ENCODE assay signal across 1 cellular context in the genomic region with DNA sequence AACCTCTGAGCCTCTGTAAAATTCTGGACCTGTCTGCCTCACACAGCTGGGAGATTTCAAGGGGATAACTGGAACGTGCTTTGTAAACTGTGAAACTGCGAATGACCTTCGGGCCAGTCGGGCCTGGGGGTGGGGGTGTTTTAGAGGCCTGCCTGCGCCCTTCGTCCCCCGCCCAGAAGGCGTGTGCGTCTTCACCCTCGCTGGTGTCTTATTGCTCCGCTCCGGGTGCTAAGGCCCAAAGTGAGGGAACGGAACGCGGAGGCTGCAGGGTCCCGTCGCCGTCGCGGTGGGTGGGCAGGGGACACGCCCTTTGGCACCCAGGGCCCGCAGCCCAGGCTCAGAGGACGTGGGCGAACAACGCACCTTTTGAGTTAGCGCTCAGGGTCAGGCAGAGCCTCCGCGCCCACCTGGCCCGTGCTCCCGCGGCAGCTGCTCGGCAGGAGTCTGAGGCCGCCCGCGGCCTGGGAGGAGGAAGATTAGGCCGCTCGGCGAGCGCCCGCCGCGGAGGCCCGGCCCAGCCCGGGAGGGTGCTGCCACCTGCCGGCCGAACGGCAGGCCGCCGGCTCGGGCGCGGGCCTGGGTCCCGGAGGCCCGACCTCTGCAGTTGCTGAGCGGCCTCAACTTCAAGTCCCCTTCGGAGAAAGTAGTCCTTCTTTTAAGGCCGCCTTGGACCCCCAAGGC.
TF ChIP-seq lines count a peak whose summit lies in the region.

No MANE protein-coding gene starts in this region.

TF ChIP-seq in HepG2, 621 proteins besides CTCF, POLR2A, EP300 and RAD21 (continued from another document and continues in another):
- 0 out of 2 replicates have a peak, but pooled peaks have one; percentile 53 for TF ChIP-seq SP2 (CRISPR knock-in tag; IDR thresholded peaks at IDR 0.05)
- TF ChIP-seq HNF4A (CRISPR knock-in tag; IDR thresholded peaks at IDR 0.05), result peak; percentile 73
- TF ChIP-seq, protein P1, sequence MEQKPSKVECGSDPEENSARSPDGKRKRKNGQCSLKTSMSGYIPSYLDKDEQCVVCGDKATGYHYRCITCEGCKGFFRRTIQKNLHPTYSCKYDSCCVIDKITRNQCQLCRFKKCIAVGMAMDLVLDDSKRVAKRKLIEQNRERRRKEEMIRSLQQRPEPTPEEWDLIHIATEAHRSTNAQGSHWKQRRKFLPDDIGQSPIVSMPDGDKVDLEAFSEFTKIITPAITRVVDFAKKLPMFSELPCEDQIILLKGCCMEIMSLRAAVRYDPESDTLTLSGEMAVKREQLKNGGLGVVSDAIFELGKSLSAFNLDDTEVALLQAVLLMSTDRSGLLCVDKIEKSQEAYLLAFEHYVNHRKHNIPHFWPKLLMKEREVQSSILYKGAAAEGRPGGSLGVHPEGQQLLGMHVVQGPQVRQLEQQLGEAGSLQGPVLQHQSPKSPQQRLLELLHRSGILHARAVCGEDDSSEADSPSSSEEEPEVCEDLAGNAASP (CRISPR knock-in tag; IDR thresholded peaks at IDR 0.05; ENCODE audit: borderline replicate concordance), result peak; percentile 43; the same call in 1 of the 2 replicates
- 0 out of 2 replicates have a peak, but pooled peaks have one; percentile 79 for TF ChIP-seq ZSCAN29 (CRISPR knock-in tag; conservative IDR thresholded peaks at IDR 0.05)
- TF ChIP-seq CENPT (CRISPR knock-in tag; IDR thresholded peaks at IDR 0.05; ENCODE audit: low read depth), result no peak
- no peak for TF ChIP-seq ZNF773 (CRISPR knock-in tag; IDR thresholded peaks at IDR 0.05; ENCODE audit: borderline replicate concordance)
- TF ChIP-seq, protein P2, sequence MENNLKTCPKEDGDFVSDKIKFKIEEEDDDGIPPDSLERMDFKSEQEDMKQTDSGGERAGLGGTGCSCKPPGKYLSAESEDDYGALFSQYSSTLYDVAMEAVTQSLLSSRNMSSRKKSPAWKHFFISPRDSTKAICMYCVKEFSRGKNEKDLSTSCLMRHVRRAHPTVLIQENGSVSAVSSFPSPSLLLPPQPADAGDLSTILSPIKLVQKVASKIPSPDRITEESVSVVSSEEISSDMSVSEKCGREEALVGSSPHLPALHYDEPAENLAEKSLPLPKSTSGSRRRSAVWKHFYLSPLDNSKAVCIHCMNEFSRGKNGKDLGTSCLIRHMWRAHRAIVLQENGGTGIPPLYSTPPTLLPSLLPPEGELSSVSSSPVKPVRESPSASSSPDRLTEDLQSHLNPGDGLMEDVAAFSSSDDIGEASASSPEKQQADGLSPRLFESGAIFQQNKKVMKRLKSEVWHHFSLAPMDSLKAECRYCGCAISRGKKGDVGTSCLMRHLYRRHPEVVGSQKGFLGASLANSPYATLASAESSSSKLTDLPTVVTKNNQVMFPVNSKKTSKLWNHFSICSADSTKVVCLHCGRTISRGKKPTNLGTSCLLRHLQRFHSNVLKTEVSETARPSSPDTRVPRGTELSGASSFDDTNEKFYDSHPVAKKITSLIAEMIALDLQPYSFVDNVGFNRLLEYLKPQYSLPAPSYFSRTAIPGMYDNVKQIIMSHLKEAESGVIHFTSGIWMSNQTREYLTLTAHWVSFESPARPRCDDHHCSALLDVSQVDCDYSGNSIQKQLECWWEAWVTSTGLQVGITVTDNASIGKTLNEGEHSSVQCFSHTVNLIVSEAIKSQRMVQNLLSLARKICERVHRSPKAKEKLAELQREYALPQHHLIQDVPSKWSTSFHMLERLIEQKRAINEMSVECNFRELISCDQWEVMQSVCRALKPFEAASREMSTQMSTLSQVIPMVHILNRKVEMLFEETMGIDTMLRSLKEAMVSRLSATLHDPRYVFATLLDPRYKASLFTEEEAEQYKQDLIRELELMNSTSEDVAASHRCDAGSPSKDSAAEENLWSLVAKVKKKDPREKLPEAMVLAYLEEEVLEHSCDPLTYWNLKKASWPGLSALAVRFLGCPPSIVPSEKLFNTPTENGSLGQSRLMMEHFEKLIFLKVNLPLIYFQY (CRISPR knock-in tag; IDR thresholded peaks at IDR 0.05; ENCODE audit: borderline replicate concordance), result peak; percentile 88; the same call in 1 of the 2 replicates
- TF ChIP-seq BORCS8-MEF2B (CRISPR knock-in tag; IDR thresholded peaks at IDR 0.05), result peak; percentile 85
- TF ChIP-seq GPN1 (CRISPR knock-in tag; IDR thresholded peaks at IDR 0.05; ENCODE audit: borderline replicate concordance), result no peak
- TF ChIP-seq ZNF484 (CRISPR knock-in tag; IDR thresholded peaks at IDR 0.05; ENCODE audit: borderline replicate concordance, low read depth), result no peak
- peak; percentile 83 for TF ChIP-seq ZNF296 (CRISPR knock-in tag; conservative IDR thresholded peaks at IDR 0.05)
- TF ChIP-seq THAP11 (CRISPR knock-in tag; IDR thresholded peaks at IDR 0.05), result peak; percentile 42; the same call in 1 of the 2 replicates
- TF ChIP-seq, protein P3, sequence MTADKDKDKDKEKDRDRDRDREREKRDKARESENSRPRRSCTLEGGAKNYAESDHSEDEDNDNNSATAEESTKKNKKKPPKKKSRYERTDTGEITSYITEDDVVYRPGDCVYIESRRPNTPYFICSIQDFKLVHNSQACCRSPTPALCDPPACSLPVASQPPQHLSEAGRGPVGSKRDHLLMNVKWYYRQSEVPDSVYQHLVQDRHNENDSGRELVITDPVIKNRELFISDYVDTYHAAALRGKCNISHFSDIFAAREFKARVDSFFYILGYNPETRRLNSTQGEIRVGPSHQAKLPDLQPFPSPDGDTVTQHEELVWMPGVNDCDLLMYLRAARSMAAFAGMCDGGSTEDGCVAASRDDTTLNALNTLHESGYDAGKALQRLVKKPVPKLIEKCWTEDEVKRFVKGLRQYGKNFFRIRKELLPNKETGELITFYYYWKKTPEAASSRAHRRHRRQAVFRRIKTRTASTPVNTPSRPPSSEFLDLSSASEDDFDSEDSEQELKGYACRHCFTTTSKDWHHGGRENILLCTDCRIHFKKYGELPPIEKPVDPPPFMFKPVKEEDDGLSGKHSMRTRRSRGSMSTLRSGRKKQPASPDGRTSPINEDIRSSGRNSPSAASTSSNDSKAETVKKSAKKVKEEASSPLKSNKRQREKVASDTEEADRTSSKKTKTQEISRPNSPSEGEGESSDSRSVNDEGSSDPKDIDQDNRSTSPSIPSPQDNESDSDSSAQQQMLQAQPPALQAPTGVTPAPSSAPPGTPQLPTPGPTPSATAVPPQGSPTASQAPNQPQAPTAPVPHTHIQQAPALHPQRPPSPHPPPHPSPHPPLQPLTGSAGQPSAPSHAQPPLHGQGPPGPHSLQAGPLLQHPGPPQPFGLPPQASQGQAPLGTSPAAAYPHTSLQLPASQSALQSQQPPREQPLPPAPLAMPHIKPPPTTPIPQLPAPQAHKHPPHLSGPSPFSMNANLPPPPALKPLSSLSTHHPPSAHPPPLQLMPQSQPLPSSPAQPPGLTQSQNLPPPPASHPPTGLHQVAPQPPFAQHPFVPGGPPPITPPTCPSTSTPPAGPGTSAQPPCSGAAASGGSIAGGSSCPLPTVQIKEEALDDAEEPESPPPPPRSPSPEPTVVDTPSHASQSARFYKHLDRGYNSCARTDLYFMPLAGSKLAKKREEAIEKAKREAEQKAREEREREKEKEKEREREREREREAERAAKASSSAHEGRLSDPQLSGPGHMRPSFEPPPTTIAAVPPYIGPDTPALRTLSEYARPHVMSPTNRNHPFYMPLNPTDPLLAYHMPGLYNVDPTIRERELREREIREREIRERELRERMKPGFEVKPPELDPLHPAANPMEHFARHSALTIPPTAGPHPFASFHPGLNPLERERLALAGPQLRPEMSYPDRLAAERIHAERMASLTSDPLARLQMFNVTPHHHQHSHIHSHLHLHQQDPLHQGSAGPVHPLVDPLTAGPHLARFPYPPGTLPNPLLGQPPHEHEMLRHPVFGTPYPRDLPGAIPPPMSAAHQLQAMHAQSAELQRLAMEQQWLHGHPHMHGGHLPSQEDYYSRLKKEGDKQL (CRISPR knock-in tag; IDR thresholded peaks at IDR 0.05; ENCODE audit: low read depth), result 0 out of 2 replicates have a peak, but pooled peaks have one; percentile 38
- peak; percentile 71; the same call in 1 of the 2 replicates for TF ChIP-seq KMT2B (CRISPR knock-in tag; IDR thresholded peaks at IDR 0.05)
- TF ChIP-seq, protein P4, sequence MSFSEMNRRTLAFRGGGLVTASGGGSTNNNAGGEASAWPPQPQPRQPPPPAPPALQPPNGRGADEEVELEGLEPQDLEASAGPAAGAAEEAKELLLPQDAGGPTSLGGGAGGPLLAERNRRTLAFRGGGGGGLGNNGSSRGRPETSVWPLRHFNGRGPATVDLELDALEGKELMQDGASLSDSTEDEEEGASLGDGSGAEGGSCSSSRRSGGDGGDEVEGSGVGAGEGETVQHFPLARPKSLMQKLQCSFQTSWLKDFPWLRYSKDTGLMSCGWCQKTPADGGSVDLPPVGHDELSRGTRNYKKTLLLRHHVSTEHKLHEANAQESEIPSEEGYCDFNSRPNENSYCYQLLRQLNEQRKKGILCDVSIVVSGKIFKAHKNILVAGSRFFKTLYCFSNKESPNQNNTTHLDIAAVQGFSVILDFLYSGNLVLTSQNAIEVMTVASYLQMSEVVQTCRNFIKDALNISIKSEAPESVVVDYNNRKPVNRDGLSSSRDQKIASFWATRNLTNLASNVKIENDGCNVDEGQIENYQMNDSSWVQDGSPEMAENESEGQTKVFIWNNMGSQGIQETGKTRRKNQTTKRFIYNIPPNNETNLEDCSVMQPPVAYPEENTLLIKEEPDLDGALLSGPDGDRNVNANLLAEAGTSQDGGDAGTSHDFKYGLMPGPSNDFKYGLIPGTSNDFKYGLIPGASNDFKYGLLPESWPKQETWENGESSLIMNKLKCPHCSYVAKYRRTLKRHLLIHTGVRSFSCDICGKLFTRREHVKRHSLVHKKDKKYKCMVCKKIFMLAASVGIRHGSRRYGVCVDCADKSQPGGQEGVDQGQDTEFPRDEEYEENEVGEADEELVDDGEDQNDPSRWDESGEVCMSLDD (CRISPR knock-in tag; IDR thresholded peaks at IDR 0.05; ENCODE audit: borderline replicate concordance), result peak; percentile 79; the same call in 1 of the 2 replicates
- no peak for TF ChIP-seq SOX13 (IDR thresholded peaks at IDR 0.05)
- TF ChIP-seq SOX13 (CRISPR knock-in tag; conservative IDR thresholded peaks at IDR 0.05 in 1 of 2, IDR thresholded peaks at IDR 0.05 in 1 of 2), result peak in 1 of 2 experiments; percentile 41; a peak in 1 of 4 replicates
- peak; percentile 82; the same call in 1 of the 2 replicates for TF ChIP-seq ZBTB7A (CRISPR knock-in tag; IDR thresholded peaks at IDR 0.05)
- TF ChIP-seq, protein P5, sequence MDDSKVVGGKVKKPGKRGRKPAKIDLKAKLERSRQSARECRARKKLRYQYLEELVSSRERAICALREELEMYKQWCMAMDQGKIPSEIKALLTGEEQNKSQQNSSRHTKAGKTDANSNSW (CRISPR knock-in tag; IDR thresholded peaks at IDR 0.05; ENCODE audit: borderline replicate concordance), result peak; percentile 63; the same call in 1 of the 2 replicates
- TF ChIP-seq ZNF749 (CRISPR knock-in tag; IDR thresholded peaks at IDR 0.05; ENCODE audit: borderline replicate concordance), result peak; percentile 89
- TF ChIP-seq, protein P6, sequence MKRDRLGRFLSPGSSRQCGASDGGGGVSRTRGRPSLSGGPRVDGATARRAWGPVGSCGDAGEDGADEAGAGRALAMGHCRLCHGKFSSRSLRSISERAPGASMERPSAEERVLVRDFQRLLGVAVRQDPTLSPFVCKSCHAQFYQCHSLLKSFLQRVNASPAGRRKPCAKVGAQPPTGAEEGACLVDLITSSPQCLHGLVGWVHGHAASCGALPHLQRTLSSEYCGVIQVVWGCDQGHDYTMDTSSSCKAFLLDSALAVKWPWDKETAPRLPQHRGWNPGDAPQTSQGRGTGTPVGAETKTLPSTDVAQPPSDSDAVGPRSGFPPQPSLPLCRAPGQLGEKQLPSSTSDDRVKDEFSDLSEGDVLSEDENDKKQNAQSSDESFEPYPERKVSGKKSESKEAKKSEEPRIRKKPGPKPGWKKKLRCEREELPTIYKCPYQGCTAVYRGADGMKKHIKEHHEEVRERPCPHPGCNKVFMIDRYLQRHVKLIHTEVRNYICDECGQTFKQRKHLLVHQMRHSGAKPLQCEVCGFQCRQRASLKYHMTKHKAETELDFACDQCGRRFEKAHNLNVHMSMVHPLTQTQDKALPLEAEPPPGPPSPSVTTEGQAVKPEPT (CRISPR knock-in tag; IDR thresholded peaks at IDR 0.05; ENCODE audit: low read depth), result peak; percentile 93; the same call in 1 of the 2 replicates
- TF ChIP-seq ZSCAN12 (CRISPR knock-in tag; IDR thresholded peaks at IDR 0.05), result no peak
- peak; percentile 68; the same call in 1 of the 2 replicates for TF ChIP-seq ZNF747 (CRISPR knock-in tag; IDR thresholded peaks at IDR 0.05; ENCODE audit: borderline replicate concordance)
- 0 out of 2 replicates have a peak, but pooled peaks have one; percentile 8 for TF ChIP-seq NFYB (CRISPR knock-in tag; IDR thresholded peaks at IDR 0.05)
- peak; percentile 60; the same call in 1 of the 2 replicates for TF ChIP-seq SP5 (CRISPR knock-in tag; IDR thresholded peaks at IDR 0.05; ENCODE audit: borderline replicate concordance, low read depth)
- TF ChIP-seq PHF5A (CRISPR knock-in tag; IDR thresholded peaks at IDR 0.05; ENCODE audit: low read depth, unreplicated experiment), result peak; percentile 36
- TF ChIP-seq ZIK1 (CRISPR knock-in tag; IDR thresholded peaks at IDR 0.05; ENCODE audit: borderline replicate concordance, low read depth), result peak; percentile 93
- TF ChIP-seq JUN (CRISPR knock-in tag; IDR thresholded peaks at IDR 0.05), result peak; percentile 56; the same call in 1 of the 2 replicates
- TF ChIP-seq RBM22 (optimal IDR thresholded peaks at IDR 0.05; ENCODE audit: low read length), result peak; percentile 63
- TF ChIP-seq, protein P7, sequence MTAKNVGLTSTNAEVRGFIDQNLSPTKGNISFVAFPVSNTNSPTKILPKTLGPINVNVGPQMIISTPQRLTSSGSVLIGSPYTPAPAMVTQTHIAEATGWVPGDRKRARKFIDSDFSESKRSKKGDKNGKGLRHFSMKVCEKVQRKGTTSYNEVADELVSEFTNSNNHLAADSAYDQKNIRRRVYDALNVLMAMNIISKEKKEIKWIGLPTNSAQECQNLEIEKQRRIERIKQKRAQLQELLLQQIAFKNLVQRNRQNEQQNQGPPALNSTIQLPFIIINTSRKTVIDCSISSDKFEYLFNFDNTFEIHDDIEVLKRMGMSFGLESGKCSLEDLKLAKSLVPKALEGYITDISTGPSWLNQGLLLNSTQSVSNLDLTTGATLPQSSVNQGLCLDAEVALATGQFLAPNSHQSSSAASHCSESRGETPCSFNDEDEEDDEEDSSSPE (CRISPR knock-in tag; IDR thresholded peaks at IDR 0.05), result peak; percentile 60
- TF ChIP-seq MAFK (conservative IDR thresholded peaks at IDR 0.05 in 1 of 2, IDR thresholded peaks at IDR 0.05 in 1 of 2; ENCODE audit: low read length in 2 of 2), result no peak
- TF ChIP-seq ZFP36L1 (CRISPR knock-in tag; IDR thresholded peaks at IDR 0.05), result peak; percentile 93
- no peak; the same call in 1 of the 2 replicates for TF ChIP-seq ZNF331 (CRISPR knock-in tag; IDR thresholded peaks at IDR 0.05)
- 0 out of 2 replicates have a peak, but pooled peaks have one; percentile 20 for TF ChIP-seq ZNF367 (CRISPR knock-in tag; IDR thresholded peaks at IDR 0.05; ENCODE audit: borderline replicate concordance)
- peak; percentile 60; the same call in 1 of the 2 replicates for TF ChIP-seq TAF1 (CRISPR knock-in tag; IDR thresholded peaks at IDR 0.05)
- TF ChIP-seq HIVEP1 (CRISPR knock-in tag; IDR thresholded peaks at IDR 0.05), result peak; percentile 65; the same call in 1 of the 2 replicates
- no peak for TF ChIP-seq ZNF766 (CRISPR knock-in tag; IDR thresholded peaks at IDR 0.05; ENCODE audit: borderline replicate concordance)
- peak; percentile 45; the same call in 1 of the 2 replicates for TF ChIP-seq ZNF614 (CRISPR knock-in tag; IDR thresholded peaks at IDR 0.05; ENCODE audit: borderline replicate concordance)
- no peak for TF ChIP-seq ZNF577 (CRISPR knock-in tag; IDR thresholded peaks at IDR 0.05; ENCODE audit: borderline replicate concordance, low read depth)
- TF ChIP-seq TCF12 (IDR thresholded peaks at IDR 0.05), result no peak
- TF ChIP-seq TCF12 (CRISPR knock-in tag; IDR thresholded peaks at IDR 0.05), result 0 out of 2 replicates have a peak, but pooled peaks have one; percentile 55
